1 cellular context compared by ENCODE assay signal in the genomic region with DNA sequence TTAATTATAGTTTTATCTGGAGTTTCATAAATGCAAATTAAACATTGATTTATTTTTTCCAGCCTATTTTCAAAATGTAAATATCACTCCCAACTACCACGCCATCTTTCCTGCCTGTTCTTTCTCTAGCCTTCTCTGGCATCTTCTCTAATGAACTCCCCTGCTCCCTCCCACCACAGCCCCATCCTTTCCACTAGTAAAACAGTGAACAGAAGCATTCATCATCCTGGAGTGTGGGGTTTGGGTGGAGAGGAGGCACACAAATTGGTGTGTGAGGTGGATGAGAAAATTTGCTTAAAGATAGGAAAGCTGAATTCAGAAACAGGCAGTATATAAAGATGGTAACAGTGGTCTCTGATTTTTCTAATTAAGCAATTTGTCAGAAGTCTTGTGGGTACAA.
TF ChIP-seq lines count a peak whose summit lies in the region.

No MANE protein-coding gene starts in this region.

TF ChIP-seq in IMR-90, 13 proteins besides CTCF, POLR2A, EP300 and RAD21 (continued from another document):
- TF ChIP-seq, protein P1, sequence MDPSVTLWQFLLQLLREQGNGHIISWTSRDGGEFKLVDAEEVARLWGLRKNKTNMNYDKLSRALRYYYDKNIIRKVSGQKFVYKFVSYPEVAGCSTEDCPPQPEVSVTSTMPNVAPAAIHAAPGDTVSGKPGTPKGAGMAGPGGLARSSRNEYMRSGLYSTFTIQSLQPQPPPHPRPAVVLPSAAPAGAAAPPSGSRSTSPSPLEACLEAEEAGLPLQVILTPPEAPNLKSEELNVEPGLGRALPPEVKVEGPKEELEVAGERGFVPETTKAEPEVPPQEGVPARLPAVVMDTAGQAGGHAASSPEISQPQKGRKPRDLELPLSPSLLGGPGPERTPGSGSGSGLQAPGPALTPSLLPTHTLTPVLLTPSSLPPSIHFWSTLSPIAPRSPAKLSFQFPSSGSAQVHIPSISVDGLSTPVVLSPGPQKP (IDR thresholded peaks at IDR 0.05; ENCODE audit: borderline replicate concordance, low read depth, low read length) = no peak
- TF ChIP-seq CEBPB (IDR thresholded peaks at IDR 0.05; ENCODE audit: low read depth, low read length) = no peak
- no peak for TF ChIP-seq MAZ (IDR thresholded peaks at IDR 0.05; ENCODE audit: borderline replicate concordance, low read depth, low read length)
- no peak for TF ChIP-seq BHLHE40 (IDR thresholded peaks at IDR 0.05; ENCODE audit: low read depth, low read length)
- no peak for TF ChIP-seq CHD1 (IDR thresholded peaks at IDR 0.05; ENCODE audit: low read depth, low read length)
- TF ChIP-seq RFX5 (IDR thresholded peaks at IDR 0.05; ENCODE audit: low read depth, low read length) = no peak
- TF ChIP-seq, protein P2, sequence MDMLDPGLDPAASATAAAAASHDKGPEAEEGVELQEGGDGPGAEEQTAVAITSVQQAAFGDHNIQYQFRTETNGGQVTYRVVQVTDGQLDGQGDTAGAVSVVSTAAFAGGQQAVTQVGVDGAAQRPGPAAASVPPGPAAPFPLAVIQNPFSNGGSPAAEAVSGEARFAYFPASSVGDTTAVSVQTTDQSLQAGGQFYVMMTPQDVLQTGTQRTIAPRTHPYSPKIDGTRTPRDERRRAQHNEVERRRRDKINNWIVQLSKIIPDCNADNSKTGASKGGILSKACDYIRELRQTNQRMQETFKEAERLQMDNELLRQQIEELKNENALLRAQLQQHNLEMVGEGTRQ (IDR thresholded peaks at IDR 0.05; ENCODE audit: low read depth, low read length) = no peak
